Comparison of ENCODE assay signal across 12 cellular contexts in the genomic region with DNA sequence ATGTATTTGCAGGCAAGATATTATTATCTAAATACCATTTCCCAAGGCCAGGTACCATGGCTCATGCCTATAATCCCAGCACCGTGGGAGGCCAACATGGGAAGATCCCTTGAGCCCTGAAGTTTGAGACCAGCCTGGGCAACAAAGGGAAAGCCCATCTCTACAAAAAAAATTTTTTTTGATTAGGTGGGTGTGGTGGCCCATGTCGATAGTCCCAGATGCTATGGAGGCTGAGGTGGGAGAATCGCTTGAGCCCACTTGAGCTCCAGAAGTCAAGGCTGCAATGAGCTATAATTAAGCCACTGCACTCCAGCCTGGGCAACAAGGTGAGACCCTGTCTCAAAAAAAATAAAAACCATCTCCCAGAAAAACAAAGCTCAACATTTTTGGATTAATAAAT. TPM values are rescaled to one million over a fixed set of nuclear protein-coding genes. Genes with fewer than 3 reads are reported as not detected.
DNase-seq lines count a peak whose midpoint lies in the region; ATAC-seq, FAIRE-seq and TF ChIP-seq lines count a peak whose summit lies in the region.
"Had no signal": no experiment of that assay in that cellular context is flagged by ENCODE, and none has a peak within 500 bp of the region (broad histone marks: within the 10 kb centered on the region; RNA-seq: fewer than 3 reads in every experiment).

No MANE protein-coding gene starts in this region.

- H3K9ac ChIP-seq in HCT116 (ENCODE audit: low read length) (0 out of 2 replicates have a peak overlapping the region, but pooled peaks have one; percentile 85), kidney (ENCODE audit: low read length in 2 of 2) (no peak overlapping the region)

- TF ChIP-seq POLR2A in HCT116 (IDR thresholded peaks at IDR 0.05; ENCODE audit: borderline replicate concordance, extremely low read depth, insufficient read depth, insufficient read length) (no peak), GM18505 (IDR thresholded peaks at IDR 0.05; ENCODE audit: borderline replicate concordance, extremely low read depth, insufficient read depth, insufficient read length) (no peak)

- in situ Hi-C loops in KBM-7 (cut with MboI; ENCODE audit: low pct_unique_long_range_greater_than_20kb, low sequenced_read_pairs): no loop called here

- POLR2A ChIA-PET in HCT116 (lab: Charles Lee): no interaction called here
- POLR2A ChIA-PET in activated CD8-positive, alpha-beta T cell treated with anti-CD3 and anti-CD28 coated beads, Interleukin-2, amount 10 ng/mL, durations not matched to agents 7 days and 5 days (lab: Charles Lee): interaction anchor here (0.6 to 6.0 kb wide), 5 partner anchors 8 to 109 kb away, joined by 3 to 53 read pairs (median 19); a partner anchor contains a TSS

- H3K27ac ChIP-seq in HCT116 (ENCODE audit: low read depth, low read length) (no peak overlapping the region), kidney (ENCODE audit: low read depth in 2 of 2, low read length in 2 of 2) (no peak overlapping the region)
- H3K27ac ChIP-seq: body of pancreas had no signal

- H3K27me3 ChIP-seq in HCT116 (ENCODE audit: insufficient read depth, low read length): no peaks in the 10 kb centered on the region
- H3K27me3 ChIP-seq: body of pancreas had no signal

- no peak for TF ChIP-seq RAD21 in HCT116 (IDR thresholded peaks at IDR 0.05; ENCODE audit: low read depth)

- H3K4me1 Mint-ChIP-seq in activated CD8-positive, alpha-beta T cell treated with anti-CD3 and anti-CD28 coated beads, Interleukin-2, amount 10 ng/mL, durations not matched to agents 7 days and 5 days (ENCODE audit: low read depth): peaks cover 53% of the 10 kb centered on the region

- H2AFZ ChIP-seq in HCT116 (ENCODE audit: low read depth, low read length, poor library complexity, severe bottlenecking): no peak overlapping the region

- peak overlapping the region; percentile 93 for H3K4me3 Mint-ChIP-seq in activated CD8-positive, alpha-beta T cell treated with anti-CD3 and anti-CD28 coated beads, Interleukin-2, amount 10 ng/mL, durations not matched to agents 7 days and 5 days

- H3K27ac Mint-ChIP-seq in activated CD8-positive, alpha-beta T cell treated with anti-CD3 and anti-CD28 coated beads, Interleukin-2, amount 10 ng/mL, durations not matched to agents 7 days and 5 days: peak overlapping the region; percentile 96

- H3K9me3 ChIP-seq in HCT116 (ENCODE audit: control insufficient read depth in 1 of 2, insufficient read depth in 1 of 2, low read depth in 1 of 2, low read length in 2 of 2): no peaks in the 10 kb centered on the region
- no peaks in the 10 kb centered on the region for H3K9me3 ChIP-seq in kidney (ENCODE audit: control insufficient read depth in 1 of 2, low read length in 2 of 2)
- H3K9me3 ChIP-seq: body of pancreas had no signal

- ATAC-seq in HCT116 (no peak), HG03175 (IDR thresholded peaks at IDR 0.05; ENCODE audit: unreplicated experiment) (no peak), GM18505 (IDR thresholded peaks at IDR 0.05; ENCODE audit: unreplicated experiment) (no peak)
- no peak for ATAC-seq in activated CD8-positive, alpha-beta T cell treated with anti-CD3 and anti-CD28 coated beads, Interleukin-2, amount 10 ng/mL, durations not matched to agents 7 days and 5 days
- ATAC-seq: body of pancreas had no signal

- H3K4me1 ChIP-seq in HCT116 (ENCODE audit: control insufficient read depth in 1 of 2, insufficient read depth in 2 of 2, low read length in 2 of 2) (peaks cover 5 to 23% of the 10 kb centered on the region in 2 experiments), kidney (ENCODE audit: control insufficient read depth in 1 of 2, insufficient read depth in 1 of 2, low read depth in 1 of 2, low read length in 2 of 2) (peaks cover 0 to 11% of the 10 kb centered on the region in 2 donors)

- peak overlapping the region; percentile 93; the same call in 1 of the 2 replicates for H3K4me2 ChIP-seq in HCT116 (ENCODE audit: low read length)

- no peak for FAIRE-seq in kidney (lab: Jason Lieb, UNC)
- FAIRE-seq: small intestine, TTC549 had no signal

- RAD21 ChIA-PET in HCT116 (lab: Charles Lee; ENCODE audit: low non-redundant PET in 1 of 2, low total read pairs in 2 of 2, uncharacterized antibody in 2 of 2, unreplicated experiment in 2 of 2): no interaction called here

- CTCF ChIA-PET in HCT116 (lab: Charles Lee): interaction anchor here (0.6 to 4.2 kb wide), 3 partner anchors 8 to 593 kb away, joined by 4 to 22 read pairs (median 12); no protein-coding TSS in a partner anchor
- CTCF ChIA-PET in activated CD8-positive, alpha-beta T cell treated with anti-CD3 and anti-CD28 coated beads, Interleukin-2, amount 10 ng/mL, durations not matched to agents 7 days and 5 days (lab: Charles Lee): interaction anchor here (1.0 to 18.0 kb wide), 9 partner anchors 10 to 131 kb away, joined by 3 to 610 read pairs (median 8); a partner anchor contains a TSS

- H3K9me3 Mint-ChIP-seq in activated CD8-positive, alpha-beta T cell treated with anti-CD3 and anti-CD28 coated beads, Interleukin-2, amount 10 ng/mL, durations not matched to agents 7 days and 5 days (ENCODE audit: insufficient read depth): no peaks in the 10 kb centered on the region

- H4K20me1 ChIP-seq in HCT116 (ENCODE audit: insufficient read depth): peaks cover 10% of the 10 kb centered on the region

- peaks cover 59% of the 10 kb centered on the region for H3K79me2 ChIP-seq in HCT116 (ENCODE audit: insufficient read depth, low read length)

- BruUV-seq in HCT116 (replicated peaks; lab: Mats Ljungman, UMichigan): no TSS peak

- DNase-seq in AG09309 (ENCODE audit: low read depth): no peak
- no peak for DNase-seq in HCT116 (ENCODE audit: low read depth, low spot score)
- DNase-seq in activated CD8-positive, alpha-beta T cell treated with anti-CD3 and anti-CD28 coated beads, Interleukin-2, amount 10 ng/mL, durations not matched to agents 7 days and 5 days: no peak
- DNase-seq in kidney: peak; percentile 10
- DNase-seq in NAMALWA (ENCODE audit: low spot score): no peak
- no peak for DNase-seq in KBM-7
- DNase-seq: body of pancreas, NCI-H446, small intestine had no signal

- TF ChIP-seq CTCF in AG09309 (IDR thresholded peaks at IDR 0.05; ENCODE audit: control insufficient read depth, insufficient read depth, low read depth, low read length, missing control alignments): no peak
- TF ChIP-seq CTCF in HCT116 (IDR thresholded peaks at IDR 0.05 in 2 of 3, conservative IDR thresholded peaks at IDR 0.05 in 1 of 3; ENCODE audit: borderline replicate concordance in 1 of 3, insufficient read depth in 1 of 3, low read depth in 2 of 3, low read length in 2 of 3): no peak
- TF ChIP-seq CTCF in kidney (IDR thresholded peaks at IDR 0.05; ENCODE audit: borderline replicate concordance, extremely low read depth, insufficient read depth): no peak

- H3K36me3 Mint-ChIP-seq in activated CD8-positive, alpha-beta T cell treated with anti-CD3 and anti-CD28 coated beads, Interleukin-2, amount 10 ng/mL, durations not matched to agents 7 days and 5 days (ENCODE audit: low read depth): peaks cover 54% of the 10 kb centered on the region

- H3K4me3 ChIP-seq in AG09309 (ENCODE audit: control insufficient read depth, low read depth, low read length) (peak overlapping the region; percentile 46), HCT116 (replicated peaks in 1 of 2; ENCODE audit: low read depth in 1 of 2, low read length in 2 of 2) (no peak overlapping the region), kidney (ENCODE audit: low read length in 2 of 2) (no peak overlapping the region)
- H3K4me3 ChIP-seq: body of pancreas had no signal

- H3K36me3 ChIP-seq in HCT116 (ENCODE audit: control insufficient read depth in 1 of 2, insufficient read depth in 2 of 2, low read length in 2 of 2): peaks cover 41 to 52% of the 10 kb centered on the region in 2 experiments
- no peaks in the 10 kb centered on the region for H3K36me3 ChIP-seq in kidney (ENCODE audit: control insufficient read depth in 1 of 2, insufficient read depth in 2 of 2, low read length in 2 of 2)

- intact Hi-C loops in HCT116 (cut with micrococcal nuclease) (no loop called here), kidney (cut with DNase I) (loop anchor here (5.0 kb wide), 1 partner anchor 93 kb away; a partner anchor contains a TSS)

- H3K9me2 ChIP-seq in HCT116 (ENCODE audit: insufficient read depth): no peaks in the 10 kb centered on the region

- H3K27me3 Mint-ChIP-seq in activated CD8-positive, alpha-beta T cell treated with anti-CD3 and anti-CD28 coated beads, Interleukin-2, amount 10 ng/mL, durations not matched to agents 7 days and 5 days (ENCODE audit: low read depth): peaks cover 18% of the 10 kb centered on the region

TF ChIP-seq in HCT116, 20 proteins besides CTCF, POLR2A, EP300 and RAD21 (continues in another document):
- TF ChIP-seq, protein P1, sequence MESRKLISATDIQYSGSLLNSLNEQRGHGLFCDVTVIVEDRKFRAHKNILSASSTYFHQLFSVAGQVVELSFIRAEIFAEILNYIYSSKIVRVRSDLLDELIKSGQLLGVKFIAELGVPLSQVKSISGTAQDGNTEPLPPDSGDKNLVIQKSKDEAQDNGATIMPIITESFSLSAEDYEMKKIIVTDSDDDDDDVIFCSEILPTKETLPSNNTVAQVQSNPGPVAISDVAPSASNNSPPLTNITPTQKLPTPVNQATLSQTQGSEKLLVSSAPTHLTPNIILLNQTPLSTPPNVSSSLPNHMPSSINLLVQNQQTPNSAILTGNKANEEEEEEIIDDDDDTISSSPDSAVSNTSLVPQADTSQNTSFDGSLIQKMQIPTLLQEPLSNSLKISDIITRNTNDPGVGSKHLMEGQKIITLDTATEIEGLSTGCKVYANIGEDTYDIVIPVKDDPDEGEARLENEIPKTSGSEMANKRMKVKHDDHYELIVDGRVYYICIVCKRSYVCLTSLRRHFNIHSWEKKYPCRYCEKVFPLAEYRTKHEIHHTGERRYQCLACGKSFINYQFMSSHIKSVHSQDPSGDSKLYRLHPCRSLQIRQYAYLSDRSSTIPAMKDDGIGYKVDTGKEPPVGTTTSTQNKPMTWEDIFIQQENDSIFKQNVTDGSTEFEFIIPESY (IDR thresholded peaks at IDR 0.05; ENCODE audit: extremely low read depth, insufficient replicate concordance, low read length): no peak

RNA-seq across cellular contexts. Expression of a gene that starts 2.2 kb away (rescaled TPM):
- total RNA-seq in HCT116 (2021; ENCODE audit: unreplicated experiment): 368 TPM
- polyA plus RNA-seq in HCT116 (2012): 101 and 192 TPM in 2 replicates
- 100 to 1,000 TPM; 740 to 781 TPM for total RNA-seq in activated CD8-positive, alpha-beta T cell treated with anti-CD3 and anti-CD28 coated beads, Interleukin-2, amount 10 ng/mL, durations not matched to agents 7 days and 5 days
- total RNA-seq in kidney: 50.4 TPM
- 101 TPM for polyA plus RNA-seq in kidney (ENCODE audit: insufficient read depth, low read depth, low replicate concordance)

RNA-seq across cellular contexts. Expression of a gene that starts 28.5 kb away (rescaled TPM):
- total RNA-seq in HCT116 (2021; ENCODE audit: unreplicated experiment): 13.1 TPM
- 12.6 and 14.9 TPM in 2 replicates for polyA plus RNA-seq in HCT116 (2012)
- 1 to 10 TPM; 3.2 to 3.3 TPM for total RNA-seq in activated CD8-positive, alpha-beta T cell treated with anti-CD3 and anti-CD28 coated beads, Interleukin-2, amount 10 ng/mL, durations not matched to agents 7 days and 5 days
- 52.0 TPM for total RNA-seq in kidney
- 30.2 TPM for polyA plus RNA-seq in kidney (ENCODE audit: insufficient read depth, low read depth, low replicate concordance)

RNA-seq across cellular contexts. Expression of a gene that starts 44.7 kb away (rescaled TPM):
- total RNA-seq in HCT116 (2021; ENCODE audit: unreplicated experiment) (12.1 TPM), kidney (0.38 TPM)
- 4.2 and 6.1 TPM in 2 replicates for polyA plus RNA-seq in HCT116 (2012)
- total RNA-seq in activated CD8-positive, alpha-beta T cell treated with anti-CD3 and anti-CD28 coated beads, Interleukin-2, amount 10 ng/mL, durations not matched to agents 7 days and 5 days: 1 to 10 TPM; 7.8 to 9.1 TPM
- polyA plus RNA-seq in kidney (ENCODE audit: insufficient read depth, low read depth, low replicate concordance): not detected
- total RNA-seq: body of pancreas had no signal
